ENCODE assay signal across 8 cellular contexts in the genomic region with DNA sequence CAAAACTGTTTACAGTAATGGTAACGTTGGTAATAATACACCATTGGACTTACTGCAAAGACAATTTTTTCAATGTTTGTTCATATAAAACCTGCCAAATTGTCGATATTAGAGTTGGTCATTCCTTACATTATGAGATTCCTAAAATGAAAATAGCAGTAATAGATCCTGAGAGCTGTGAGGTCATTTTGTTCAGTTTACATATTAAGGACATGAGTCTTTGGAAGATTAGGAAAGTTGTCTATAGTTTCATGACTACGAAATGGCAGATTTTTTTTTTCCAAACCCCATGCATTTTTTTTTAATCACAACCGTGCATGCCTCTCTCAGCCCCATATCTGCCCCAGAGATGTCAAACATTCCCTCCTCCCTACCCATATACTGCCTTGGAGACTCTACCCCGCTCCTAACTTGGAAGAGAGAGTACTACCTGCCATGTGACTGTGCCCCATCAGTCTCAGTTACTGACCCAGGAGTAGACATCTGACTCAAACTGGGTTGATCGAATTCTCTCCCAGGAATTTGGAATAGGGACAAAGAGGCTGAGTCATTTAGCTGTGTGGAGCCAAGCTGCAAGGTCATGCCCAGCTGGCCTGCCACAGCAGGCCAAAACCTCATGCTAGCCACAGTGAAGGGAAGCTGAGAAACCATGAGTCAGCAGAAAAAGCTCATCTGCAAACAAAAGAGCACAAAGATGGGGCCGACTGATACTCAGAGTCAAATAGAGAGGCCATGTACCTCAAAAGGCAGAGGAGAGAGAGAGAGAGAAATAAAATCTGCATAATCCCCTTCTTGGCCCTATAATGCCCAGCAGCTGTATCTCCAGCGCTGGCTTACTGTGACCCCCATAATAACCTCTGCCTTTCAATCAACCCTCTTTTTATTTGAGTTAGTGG. TPM values are rescaled to one million over a fixed set of nuclear protein-coding genes. Genes with fewer than 3 reads are reported as not detected.
DNase-seq lines count a peak whose midpoint lies in the region; ATAC-seq, FAIRE-seq and TF ChIP-seq lines count a peak whose summit lies in the region.

No MANE protein-coding gene starts in this region.

- peak; percentile 88 for FAIRE-seq in H1 (lab: Jason Lieb, UNC)
- no peak for FAIRE-seq in D721Med (lab: Jason Lieb, UNC)

- no peaks in the 10 kb centered on the region for H4K20me1 ChIP-seq in H1 (replicated peaks in 1 of 2; ENCODE audit: control insufficient read depth in 1 of 2, insufficient read depth in 2 of 2, low read length in 2 of 2)

- no peak overlapping the region for H2BK12ac ChIP-seq in H1 (ENCODE audit: low read depth, low read length)

- no peaks in the 10 kb centered on the region for H3K23me2 ChIP-seq in H1 (ENCODE audit: low read depth, low read length)

- H4K5ac ChIP-seq in H1 (ENCODE audit: insufficient read length, low read depth, low read length), result no peak overlapping the region

- no peaks in the 10 kb centered on the region for H3K79me2 ChIP-seq in H1 (ENCODE audit: control insufficient read depth in 1 of 2, insufficient read depth in 2 of 2, low read length in 2 of 2)

- H3K23ac ChIP-seq in H1 (ENCODE audit: insufficient read length), result no peak overlapping the region

- H2BK5ac ChIP-seq in H1 (ENCODE audit: low read depth, low read length), result no peak overlapping the region

- no peak overlapping the region for H3K14ac ChIP-seq in H1 (ENCODE audit: insufficient read length)

- peak in 1 of 2 experiments; percentile 69; a peak in 1 of 3 replicates for TF ChIP-seq EP300 in H1 (IDR thresholded peaks at IDR 0.05; ENCODE audit: borderline replicate concordance in 1 of 2, low read depth in 2 of 2, low read length in 2 of 2)

- no peaks in the 10 kb centered on the region for H3K9me3 ChIP-seq in RWPE2 (ENCODE audit: severe bottlenecking)
- H3K9me3 ChIP-seq in H1 (ENCODE audit: insufficient read depth in 2 of 2, low read depth in 1 of 2, low read length in 1 of 2), result no peaks in the 10 kb centered on the region

- H2AFZ ChIP-seq in H1 (ENCODE audit: low read length), result no peak overlapping the region; the same call in 1 of the 2 replicates

- H3K4me1 ChIP-seq in RWPE2 (ENCODE audit: insufficient read depth, poor library complexity, severe bottlenecking), result peaks cover 34% of the 10 kb centered on the region
- H3K4me1 ChIP-seq in H1 (replicated peaks in 1 of 4; ENCODE audit: control insufficient read depth in 3 of 4, insufficient read depth in 4 of 4, low read length in 3 of 4), result peaks cover 0 to 5% (median 0%) of the 10 kb centered on the region in 4 experiments; a peak in 3 of 7 replicates

- no peak for TF ChIP-seq POLR2A in H1 (IDR thresholded peaks at IDR 0.05; ENCODE audit: control extremely low read depth in 1 of 2, low read depth in 2 of 2, low read length in 2 of 2)

- no peak overlapping the region; a peak in 1 of 7 replicates for H3K9ac ChIP-seq in H1 (replicated peaks in 1 of 4; ENCODE audit: extremely low read depth in 1 of 4, low read depth in 3 of 4, low read length in 3 of 4)

- no peak overlapping the region for H3K4me3 ChIP-seq in RWPE2 (ENCODE audit: severe bottlenecking)
- H3K4me3 ChIP-seq in H1 (ENCODE audit: extremely low read depth in 1 of 4, insufficient read depth in 2 of 4, low read depth in 3 of 4, low read length in 4 of 4), result no peak overlapping the region

- H3K18ac ChIP-seq in H1 (ENCODE audit: extremely low read depth, low read length), result peak overlapping the region; percentile 57; the same call in 1 of the 2 replicates

- ATAC-seq in HG02884 (IDR thresholded peaks at IDR 0.05; ENCODE audit: unreplicated experiment), result peak; percentile 31
- ATAC-seq in RWPE2 (ENCODE audit: low read depth), result peak; percentile 88

- H4K8ac ChIP-seq in H1 (ENCODE audit: extremely low read depth, insufficient read depth, low read length), result no peak overlapping the region

- H3K27me3 ChIP-seq in RWPE2 (ENCODE audit: insufficient read depth, poor library complexity, severe bottlenecking) (no peaks in the 10 kb centered on the region), H1 (replicated peaks in 1 of 4; ENCODE audit: control insufficient read depth in 3 of 4, extremely low read depth in 1 of 4, insufficient read depth in 3 of 4, low read length in 3 of 4) (no peaks in the 10 kb centered on the region)

- POLR2A ChIA-PET in H1 (lab: Charles Lee; ENCODE audit: partially characterized antibody), result interaction anchor here (1.3 to 2.1 kb wide), 2 partner anchors 9 to 21 kb away, joined by 3 to 12 read pairs; a partner anchor contains a TSS

- no peak overlapping the region for H2AK5ac ChIP-seq in H1 (ENCODE audit: low read depth, low read length)

- TF ChIP-seq RAD21 in H1 (IDR thresholded peaks at IDR 0.05 in 1 of 2, conservative IDR thresholded peaks at IDR 0.05 in 1 of 2; ENCODE audit: low read depth in 2 of 2, low read length in 2 of 2), result no peak

- TF ChIP-seq CTCF in RWPE2 (IDR thresholded peaks at IDR 0.05; ENCODE audit: poor library complexity, severe bottlenecking) (no peak), H1 (IDR thresholded peaks at IDR 0.05; ENCODE audit: control extremely low read depth in 1 of 3, insufficient read depth in 1 of 3, low read depth in 1 of 3, low read length in 3 of 3) (no peak), D721Med (IDR thresholded peaks at IDR 0.05; ENCODE audit: insufficient read depth, missing control alignments) (no peak)

- no peak overlapping the region for H3K56ac ChIP-seq in H1 (replicated peaks; ENCODE audit: insufficient read length, low read depth, low read length)

- peak; percentile 87 for DNase-seq in GM03348 (ENCODE audit: low spot score)
- DNase-seq in RWPE2 (ENCODE audit: low spot score), result peak; percentile 81
- peak in 1 of 2 experiments; percentile 66 for DNase-seq in H1 (ENCODE audit: low read depth in 1 of 2, low spot score in 2 of 2)
- peak; percentile 98 for DNase-seq in medulla oblongata (ENCODE audit: extremely low spot score)
- DNase-seq in D721Med (ENCODE audit: insufficient read length, low spot score), result no peak
- DNase-seq in activated effector memory CD4-positive, alpha-beta T cell treated with anti-CD3 and anti-CD28 coated beads, Interleukin-2, amount 50 U/mL, for 16 hours, result no peak
- DNase-seq in stimulated activated CD4-positive, alpha-beta T cell treated with anti-CD3 and anti-CD28 coated beads, Interleukin-12 subunit alpha, Interleukin-12 subunit beta, amount 100 ng/mL, for 4 hours, result no peak

- CTCF ChIA-PET in H1 (lab: Charles Lee; ENCODE audit: partially characterized antibody), result interaction anchor here (1.5 kb wide), 1 partner anchor 10 kb away, joined by 3 read pairs; no protein-coding TSS in a partner anchor

- H3K4me2 ChIP-seq in H1 (ENCODE audit: insufficient read depth in 1 of 2, low read depth in 2 of 2, low read length in 2 of 2), result no peak overlapping the region; a peak in 1 of 4 replicates

- H3K79me1 ChIP-seq in H1 (ENCODE audit: low read depth, low read length), result no peaks in the 10 kb centered on the region

- no peak overlapping the region for H4K91ac ChIP-seq in H1 (replicated peaks; ENCODE audit: insufficient read length, low read length)

- H3K27ac ChIP-seq in RWPE2 (ENCODE audit: poor library complexity, severe bottlenecking) (peak overlapping the region; percentile 43), H1 (ENCODE audit: low read depth, low read length) (no peak overlapping the region)

- no peak overlapping the region for H2BK20ac ChIP-seq in H1 (ENCODE audit: low read length)

- peak overlapping the region; percentile 19 for H2BK120ac ChIP-seq in H1 (replicated peaks; ENCODE audit: low read depth, low read length)

- H3K4ac ChIP-seq in H1 (replicated peaks; ENCODE audit: insufficient read length, low read depth, low read length), result no peak overlapping the region

- H3K36me3 ChIP-seq in RWPE2 (ENCODE audit: low read depth) (no peaks in the 10 kb centered on the region), H1 (ENCODE audit: control insufficient read depth in 2 of 4, insufficient read depth in 4 of 4, low read length in 3 of 4) (no peaks in the 10 kb centered on the region)

- 69% methylated on average over 8 of the region's 8 CpGs; no CpG with 5 or more reads in 1 of the 2 experiments for WGBS in H1 (ENCODE audit: extremely low coverage in 1 of 2, insufficient coverage in 1 of 2, insufficient read length in 1 of 2, insufficient replicate concordance in 2 of 2, low coverage in 1 of 2, low lambda C conversion rate in 2 of 2, missing lambda C conversion rate in 1 of 2), 2 experiments

- no peak overlapping the region for H2BK15ac ChIP-seq in H1 (ENCODE audit: low read length)

TF ChIP-seq in H1, 55 proteins besides CTCF, POLR2A, EP300 and RAD21 (continues in another document):
- TF ChIP-seq NRF1 (IDR thresholded peaks at IDR 0.05; ENCODE audit: low read depth, low read length) (no peak), RXRA (IDR thresholded peaks at IDR 0.05; ENCODE audit: insufficient read depth, low read depth, low read length) (no peak), JUND (IDR thresholded peaks at IDR 0.05; ENCODE audit: low read length) (peak; percentile 87), SRF (IDR thresholded peaks at IDR 0.05; ENCODE audit: low read depth, low read length) (no peak), SP4 (IDR thresholded peaks at IDR 0.05; ENCODE audit: low read length) (peak; percentile 76; the same call in 1 of the 2 replicates), TAF7 (optimal IDR thresholded peaks at IDR 0.05; ENCODE audit: borderline replicate concordance, low read depth, low read length) (no peak), NANOG (IDR thresholded peaks at IDR 0.05; ENCODE audit: insufficient read depth, low read depth, low read length, poor library complexity, severe bottlenecking) (no peak), FOSL1 (IDR thresholded peaks at IDR 0.05; ENCODE audit: insufficient read depth, low read depth, low read length) (no peak)
- TF ChIP-seq, protein P1, sequence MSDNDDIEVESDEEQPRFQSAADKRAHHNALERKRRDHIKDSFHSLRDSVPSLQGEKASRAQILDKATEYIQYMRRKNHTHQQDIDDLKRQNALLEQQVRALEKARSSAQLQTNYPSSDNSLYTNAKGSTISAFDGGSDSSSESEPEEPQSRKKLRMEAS (IDR thresholded peaks at IDR 0.05), result peak; percentile 82
- TF ChIP-seq, protein P2, sequence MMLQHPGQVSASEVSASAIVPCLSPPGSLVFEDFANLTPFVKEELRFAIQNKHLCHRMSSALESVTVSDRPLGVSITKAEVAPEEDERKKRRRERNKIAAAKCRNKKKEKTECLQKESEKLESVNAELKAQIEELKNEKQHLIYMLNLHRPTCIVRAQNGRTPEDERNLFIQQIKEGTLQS (IDR thresholded peaks at IDR 0.05; ENCODE audit: insufficient read depth, low read depth, low read length), result no peak

RNA-seq across cellular contexts. Expression of a gene that starts 21.0 kb away (rescaled TPM):
- total RNA-seq in H1 (2021; fragmentation: NEBNext Ultra II Directional; extraction: Animal tissue kit (Norgen Biotek cat#: 25700)), result 75.3 and 77.2 TPM in 2 replicates
- 35.6 and 49.6 TPM in 2 replicates for polyA plus RNA-seq in H1 (2011; rRNA removed)
- polyA plus RNA-seq in H1 (2011; cell fraction: cytosol; rRNA removed), result 28.4 TPM
- polyA plus RNA-seq in H1 (2011; cell fraction: nucleus; rRNA removed), result 29.7 TPM
- 50.5 to 55.5 TPM (median 52.0 TPM) in 4 replicates for polyA plus RNA-seq in H1 (2012, experiment 1 of 2)
- 39.5 TPM for polyA plus RNA-seq in H1 (2012, experiment 2 of 2)
- polyA plus RNA-seq in H1 (2013, experiment 1 of 2), result 67.3 TPM
- polyA plus RNA-seq in H1 (2013, experiment 2 of 2), result 68.1 TPM
- 14.0 and 18.9 TPM in 2 replicates for polyA minus RNA-seq in H1 (2011; rRNA and poly(A)+ RNA removed)
- polyA minus RNA-seq in H1 (2011; cell fraction: cytosol; rRNA and poly(A)+ RNA removed), result 39.8 TPM
- 38.9 TPM for polyA minus RNA-seq in H1 (2011; cell fraction: nucleus; rRNA and poly(A)+ RNA removed)

Comparison
In these comparisons a context has a peak if more than half of its experiments do, and no peak if none do; other contexts are left out.
1. DNase-seq: peak in GM03348 (single experiment), RWPE2 (single experiment) and medulla oblongata (single experiment); none in D721Med (single experiment), activated effector memory CD4-positive, alpha-beta T cell treated with anti-CD3 and anti-CD28 coated beads, Interleukin-2, amount 50 U/mL, for 16 hours (single experiment) and stimulated activated CD4-positive, alpha-beta T cell treated with anti-CD3 and anti-CD28 coated beads, Interleukin-12 subunit alpha, Interleukin-12 subunit beta, amount 100 ng/mL, for 4 hours (single experiment).